8 cellular contexts compared by ENCODE assay signal in the genomic region with DNA sequence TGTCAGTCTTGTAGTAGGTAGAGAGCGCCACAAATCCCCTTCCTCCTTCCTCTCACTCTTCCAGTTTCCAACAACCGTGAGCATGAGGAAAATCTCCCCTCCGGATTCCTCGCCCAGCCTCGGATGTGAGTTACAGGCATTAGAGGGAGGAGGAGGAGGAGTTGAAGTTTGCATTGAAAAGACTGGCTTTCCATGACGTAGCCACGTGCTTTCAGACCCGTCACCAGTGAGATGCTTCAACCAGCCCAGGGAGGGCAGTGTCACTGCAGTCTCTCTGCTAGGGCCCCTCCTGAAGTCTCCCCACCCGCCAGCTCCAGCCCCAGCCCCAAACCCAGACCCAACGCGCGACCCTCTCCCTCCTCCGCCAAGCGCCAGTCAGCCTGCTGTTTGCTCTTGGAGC. TPM values are rescaled to one million over a fixed set of nuclear protein-coding genes. Genes with fewer than 3 reads are reported as not detected.
DNase-seq lines count a peak whose midpoint lies in the region; ATAC-seq, FAIRE-seq and TF ChIP-seq lines count a peak whose summit lies in the region.

No MANE protein-coding gene starts in this region.

- ATAC-seq in HG03442 (IDR thresholded peaks at IDR 0.05; ENCODE audit: unreplicated experiment) (peak; percentile 47), Right ventricle myocardium superior (ENCODE audit: poor library complexity) (peak; percentile 68)

- TF ChIP-seq CTCF in GM12873 (IDR thresholded peaks at IDR 0.05; ENCODE audit: insufficient read depth, low read depth, low read length, missing control alignments) = peak; percentile 10

- intact Hi-C loops in Right ventricle myocardium superior (cut with DNase I) = no loop called here

- peak; percentile 17 for DNase-seq in activated T-helper 9 cell treated with anti-CD3 and anti-CD28 coated beads, Interleukin-2, amount 50 U/mL, for 16 hours (ENCODE audit: low read depth)
- DNase-seq in Right ventricle myocardium superior (peak; percentile 48), pons (ENCODE audit: low spot score) (peak; percentile 57), HuH-7.5 (ENCODE audit: low spot score) (no peak), RCC 7860 (ENCODE audit: low spot score) (no peak), NCI-H510A (lab: John Stamatoyannopoulos, UW) (no peak)

- no peak for FAIRE-seq in RCC 7860 (lab: Jason Lieb, UNC)

RNA-seq across cellular contexts. Expression of a gene that starts 0.4 kb away (rescaled TPM):
- total RNA-seq in Right ventricle myocardium superior = 2.6 TPM

Comparison
In these comparisons a context has a peak if more than half of its experiments do, and no peak if none do; other contexts are left out.
1. DNase-seq: peak in activated T-helper 9 cell treated with anti-CD3 and anti-CD28 coated beads, Interleukin-2, amount 50 U/mL, for 16 hours (single experiment), Right ventricle myocardium superior (single experiment) and pons (single experiment); none in HuH-7.5 (single experiment), RCC 7860 (single experiment) and NCI-H510A (single experiment).